In the genomic region with DNA sequence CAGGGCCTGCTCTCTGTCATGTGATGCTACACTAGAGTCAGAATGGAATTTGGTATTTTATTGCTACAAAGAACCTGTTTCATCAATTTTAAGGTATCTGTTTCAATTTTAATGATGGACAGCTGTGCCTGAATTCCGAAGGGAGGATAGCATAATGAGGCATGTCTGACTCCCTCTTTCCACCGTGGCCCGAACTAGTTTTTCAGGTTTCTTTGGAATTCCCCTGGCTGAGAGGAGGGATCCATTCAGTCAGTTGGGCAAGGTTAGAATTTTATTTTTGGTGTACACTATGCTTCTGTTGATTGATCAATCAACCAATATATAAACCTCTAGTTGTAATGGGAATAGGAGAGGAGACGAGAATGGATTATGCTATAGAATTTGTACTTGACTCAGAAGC, we compare ENCODE assay signal across 24 cellular contexts.
"Had no signal": no experiment of that assay in that cellular context is flagged by ENCODE, and none has a peak within 500 bp of the region (broad histone marks: within the 10 kb centered on the region; RNA-seq: fewer than 3 reads in every experiment).

No MANE protein-coding gene starts in this region.

- H3K4me2 ChIP-seq: PC-9 had no signal

- H3K4me3 ChIP-seq: PC-9, SK-N-MC had no signal

- H2AFZ ChIP-seq: PC-9 had no signal

- DNase-seq: activated CD4-positive, alpha-beta memory T cell treated with anti-CD3 and anti-CD28 coated beads for 36 hours; activated CD4-positive, alpha-beta T cell treated with anti-CD3 and anti-CD28 coated beads, Interleukin-2, amount 10 ng/mL, durations not matched to agents 7 days and 5 days; activated CD4-positive, CD25-positive, alpha-beta regulatory T cell; activated CD8-positive, alpha-beta memory T cell treated with anti-CD3 and anti-CD28 coated beads for 24 hours; activated effector memory CD4-positive, alpha-beta T cell treated with anti-CD3 and anti-CD28 coated beads, Interleukin-2, amount 50 U/mL, for 16 hours; activated naive CD4-positive, alpha-beta T cell treated with Interleukin-2 at 50 U/mL for 16 hours; activated naive CD8-positive, alpha-beta T cell treated with anti-CD3 and anti-CD28 coated beads, Interleukin-2, amount 50 U/mL, for 24 hours; activated T-cell treated with anti-CD3 and anti-CD28 coated beads, Interleukin-2, amount 50 U/mL, for 4 hours; amygdala; KG1; NCI-H1048; NCI-H1930; NCI-H2107; NCI-H510A treated with DMSO at 0.1 percent for 48 hours; NCI-H69; NK-92 treated with Interleukin-12 subunit alpha and Interleukin-12 subunit beta, amount 100 ng/mL, for 24 hours; PC-9; SIG-M5; T-cell; T-helper 2 cell; T1000 had no signal

- H3K27ac ChIP-seq: PC-9, SK-N-MC, VCaP had no signal

- ATAC-seq: activated naive CD4-positive, alpha-beta T cell treated with anti-CD3 and anti-CD28 coated beads, Interleukin-2, amount 50 U/mL, for 72 hours; activated naive CD8-positive, alpha-beta T cell treated with anti-CD3 and anti-CD28 coated beads, Interleukin-2, amount 50 U/mL, for 24 hours; activated T-cell treated with anti-CD3 and anti-CD28 coated beads, Interleukin-2, amount 50 U/mL, for 4 hours; T-cell had no signal
